Comparison of ENCODE assay signal across 8 cellular contexts in the genomic region with DNA sequence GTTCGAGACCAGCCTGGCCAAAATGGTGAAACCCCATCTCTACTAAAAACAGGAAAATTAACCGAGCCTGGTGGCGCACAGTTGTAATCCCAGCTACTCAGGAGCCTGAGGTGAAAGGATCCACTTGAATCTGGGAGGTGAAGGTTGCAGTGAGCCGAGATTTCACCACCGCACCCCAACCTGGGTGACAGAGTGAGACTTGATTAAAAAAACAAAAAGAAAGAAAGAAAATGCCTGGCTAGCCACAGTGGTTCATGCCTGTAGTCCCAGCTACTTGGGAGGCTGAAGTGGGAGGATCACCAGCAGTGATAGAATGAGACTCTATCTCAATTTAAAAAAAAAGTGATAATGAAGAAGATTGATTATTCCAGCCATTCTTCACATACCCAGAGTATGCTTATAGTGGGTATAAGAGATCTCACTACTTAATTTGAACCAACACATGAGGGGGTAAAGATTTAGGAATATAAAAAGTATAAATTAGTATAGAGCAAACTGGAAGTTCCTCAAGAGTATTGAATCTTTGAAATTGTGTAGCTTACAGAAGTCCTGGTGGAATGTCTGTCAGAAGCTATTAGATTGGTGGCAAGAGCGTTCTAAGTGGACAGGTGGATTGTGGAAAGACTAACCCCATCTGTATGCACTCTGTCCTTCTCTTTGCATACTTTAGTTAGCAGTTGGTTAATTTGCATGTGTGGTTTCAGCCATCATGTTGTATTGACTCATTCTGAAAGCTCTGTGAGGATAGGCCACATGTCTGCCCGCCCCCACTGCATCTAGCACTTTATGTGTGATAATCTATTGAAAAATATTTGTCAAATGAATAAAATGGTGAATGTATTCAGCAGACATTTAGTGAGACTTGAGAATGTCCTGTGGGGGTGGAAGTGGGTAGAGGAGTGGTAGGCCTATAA. TPM values are rescaled to one million over a fixed set of nuclear protein-coding genes. Genes with fewer than 3 reads are reported as not detected.
A peak's percentile ranks its signal among the peaks of the same experiment; 100 is the strongest.
DNase-seq lines count a peak whose midpoint lies in the region; ATAC-seq and TF ChIP-seq lines count a peak whose summit lies in the region.

No MANE protein-coding gene starts in this region.

- peaks cover 19% of the 10 kb centered on the region for H3K36me3 ChIP-seq in upper lobe of right lung

- ATAC-seq in HG03103 (IDR thresholded peaks at IDR 0.05; ENCODE audit: low read depth, unreplicated experiment) (peak; percentile 90), upper lobe of right lung (peak; percentile 39), right cardiac atrium (no peak)

- 94% methylated on average over 7 of the region's 7 CpGs for WGBS in right cardiac atrium

- no peak for TF ChIP-seq CTCF in upper lobe of right lung (IDR thresholded peaks at IDR 0.05)

- H3K4me3 ChIP-seq in upper lobe of right lung = no peak overlapping the region
- no peak overlapping the region for H3K4me3 ChIP-seq in right cardiac atrium (ENCODE audit: low read length)

- no peak overlapping the region for H3K27ac ChIP-seq in upper lobe of right lung
- H3K27ac ChIP-seq in right cardiac atrium (ENCODE audit: low read length) = no peak overlapping the region

- intact Hi-C loops in upper lobe of right lung (cut with DNase I) = no loop called here
- intact Hi-C loops in right cardiac atrium (cut with DNase I) = no loop called here

- peak; percentile 22 for DNase-seq in activated gamma-delta T cell treated with anti-CD3 and anti-CD28 coated beads, Interleukin-2, amount 50 U/mL, for 16 hours (ENCODE audit: low read depth)
- DNase-seq in activated gamma-delta T cell treated with Interleukin-2 at 50 U/mL for 16 hours (no peak), glomerular visceral epithelial cell (ENCODE audit: extremely low spot score) (peak; percentile 20), upper lobe of right lung (no peak), right cardiac atrium (no peak), NCI-H82 (lab: John Stamatoyannopoulos, UW) (no peak)
- DNase-seq in activated CD4-positive, CD25-positive, alpha-beta regulatory T cell treated with anti-CD3 and anti-CD28 coated beads, Interleukin-2, amount 50 U/mL, for 72 hours = peak; percentile 48

- H3K9me3 ChIP-seq in upper lobe of right lung (no peaks in the 10 kb centered on the region), right cardiac atrium (ENCODE audit: control insufficient read depth, low read length) (no peaks in the 10 kb centered on the region)

- H3K4me1 ChIP-seq in upper lobe of right lung (peaks cover 19% of the 10 kb centered on the region), right cardiac atrium (ENCODE audit: control insufficient read depth, insufficient read depth, low read length) (no peaks in the 10 kb centered on the region)

- H3K27me3 ChIP-seq in upper lobe of right lung (no peaks in the 10 kb centered on the region), right cardiac atrium (ENCODE audit: control insufficient read depth, insufficient read depth) (no peaks in the 10 kb centered on the region)

RNA-seq across cellular contexts. Expression of a gene that starts 25.0 kb away (rescaled TPM):
- 13.4 TPM for total RNA-seq in upper lobe of right lung
- 10 to 100 TPM; 13.4 to 14.9 (median 14.2) TPM for total RNA-seq in right cardiac atrium
- polyA plus RNA-seq in right cardiac atrium = 4.9 TPM

Comparison
In these comparisons a context has a peak if more than half of its experiments do, and no peak if none do; other contexts are left out.
1. DNase-seq: peak in activated gamma-delta T cell treated with anti-CD3 and anti-CD28 coated beads, Interleukin-2, amount 50 U/mL, for 16 hours (single experiment), activated CD4-positive, CD25-positive, alpha-beta regulatory T cell treated with anti-CD3 and anti-CD28 coated beads, Interleukin-2, amount 50 U/mL, for 72 hours (single experiment) and glomerular visceral epithelial cell (single experiment); none in activated gamma-delta T cell treated with Interleukin-2 at 50 U/mL for 16 hours (single experiment), upper lobe of right lung (single experiment), right cardiac atrium (0 of 3) and NCI-H82 (single experiment).
2. ATAC-seq: peak in HG03103 (single experiment) and upper lobe of right lung (single experiment); none in right cardiac atrium (0 of 2).